9 cellular contexts compared by ENCODE assay signal in genomic region chr5:83721878-83722779, GRCh38. TPM values are rescaled to one million over a fixed set of nuclear protein-coding genes. Genes with fewer than 3 reads are reported as not detected.
DNase-seq lines count a peak whose midpoint lies in the region; ATAC-seq and TF ChIP-seq lines count a peak whose summit lies in the region.
"Had no signal": no experiment of that assay in that cellular context is flagged by ENCODE, and none has a peak within 500 bp of the region (broad histone marks: within the 10 kb centered on the region; RNA-seq: fewer than 3 reads in every experiment).

No MANE protein-coding gene starts in this region.

- H3K27ac ChIP-seq in Panc1 (ENCODE audit: low read length) = no peak overlapping the region
- peak overlapping the region; percentile 69 to 72 for H3K27ac ChIP-seq in coronary artery

- CTCF ChIA-PET in Panc1 (lab: Charles Lee) = no interaction called here

- H3K27me3 Mint-ChIP-seq in stimulated activated naive CD8-positive, alpha-beta T cell treated with anti-CD3 and anti-CD28 coated beads, Interleukin-15, Interleukin-2, amounts not matched to agents 100 ng/mL and 50 ng/mL, for 24 hours = peaks cover 75% of the 10 kb centered on the region

- in situ Hi-C loops in Panc1 (cut with HindIII; ENCODE audit: low pct_unique_long_range_greater_than_20kb, low sequenced_read_pairs) = no loop called here

- H3K4me3 ChIP-seq in Panc1 (ENCODE audit: low read depth in 2 of 2, low read length in 2 of 2) (peak overlapping the region; percentile 44 to 53), coronary artery (peak overlapping the region; percentile 75)

- H3K4me3 Mint-ChIP-seq in stimulated activated naive CD8-positive, alpha-beta T cell treated with anti-CD3 and anti-CD28 coated beads, Interleukin-15, Interleukin-2, amounts not matched to agents 100 ng/mL and 50 ng/mL, for 24 hours = peak overlapping the region; percentile 63

- peak in 12 of 14 donors; percentile 3 to 58 (median 40) for DNase-seq in C1 segment of cervical spinal cord (lab: John Stamatoyannopoulos, UW)
- no peak for DNase-seq in Panc1 (ENCODE audit: low read depth, low spot score)
- peak; percentile 79 for DNase-seq in coronary artery (ENCODE audit: low spot score)
- DNase-seq in left lobe of liver (ENCODE audit: low spot score) = no peak

- no peak overlapping the region for H3K27ac Mint-ChIP-seq in stimulated activated naive CD8-positive, alpha-beta T cell treated with anti-CD3 and anti-CD28 coated beads, Interleukin-15, Interleukin-2, amounts not matched to agents 100 ng/mL and 50 ng/mL, for 24 hours

- intact Hi-C loops in Panc1 (cut with micrococcal nuclease; ENCODE audit: unreplicated experiment) = loop anchor here (5.0 kb wide), 1 partner anchor 655 kb away; no protein-coding TSS in a partner anchor

- H3K9me3 ChIP-seq in Panc1 (ENCODE audit: control insufficient read depth, insufficient read depth, low read depth, low read length) = no peaks in the 10 kb centered on the region

- no peaks in the 10 kb centered on the region for H3K36me3 ChIP-seq in Panc1 (ENCODE audit: control insufficient read depth, insufficient read depth, low read length)

- H3K4me1 Mint-ChIP-seq in stimulated activated naive CD8-positive, alpha-beta T cell treated with anti-CD3 and anti-CD28 coated beads, Interleukin-15, Interleukin-2, amounts not matched to agents 100 ng/mL and 50 ng/mL, for 24 hours (ENCODE audit: low read depth) = peaks cover 8% of the 10 kb centered on the region

- POLR2A ChIA-PET in Panc1 (lab: Charles Lee) = no interaction called here

- H3K9me3 Mint-ChIP-seq in stimulated activated naive CD8-positive, alpha-beta T cell treated with anti-CD3 and anti-CD28 coated beads, Interleukin-15, Interleukin-2, amounts not matched to agents 100 ng/mL and 50 ng/mL, for 24 hours = no peaks in the 10 kb centered on the region

- peak; percentile 75 for TF ChIP-seq CTCF in Panc1 (IDR thresholded peaks at IDR 0.05)
- peak; percentile 31 for TF ChIP-seq CTCF in coronary artery (IDR thresholded peaks at IDR 0.05)

- BruUV-seq in Panc1 (replicated peaks; lab: Mats Ljungman, UMichigan) = no TSS peak

- no peaks in the 10 kb centered on the region for H3K36me3 Mint-ChIP-seq in stimulated activated naive CD8-positive, alpha-beta T cell treated with anti-CD3 and anti-CD28 coated beads, Interleukin-15, Interleukin-2, amounts not matched to agents 100 ng/mL and 50 ng/mL, for 24 hours (ENCODE audit: low read depth)

- peak; percentile 61 for ATAC-seq in GM18868 (IDR thresholded peaks at IDR 0.05; ENCODE audit: unreplicated experiment)
- peak; percentile 60 for ATAC-seq in HG03460 (IDR thresholded peaks at IDR 0.05; ENCODE audit: unreplicated experiment)
- ATAC-seq in Panc1 = peak; percentile 96
- peak; percentile 65 for ATAC-seq in left lobe of liver
- ATAC-seq in GM21381 (IDR thresholded peaks at IDR 0.05; ENCODE audit: unreplicated experiment) = no peak

- peaks cover 6% of the 10 kb centered on the region; the same call in 1 of the 2 replicates for H3K4me1 ChIP-seq in Panc1 (ENCODE audit: control insufficient read depth, insufficient read depth, low read length)

- peaks cover 12% of the 10 kb centered on the region for H3K27me3 ChIP-seq in Panc1 (ENCODE audit: control insufficient read depth, insufficient read depth, low read length)

RNA-seq across cellular contexts. Expression of gene HAPLN1, which starts 1.5 kb away (rescaled TPM):
- 0.13 TPM for total RNA-seq in Panc1 (2021; ENCODE audit: unreplicated experiment)
- 0.36 TPM for polyA plus RNA-seq in Panc1 (2012; ENCODE audit: insufficient read length)
- total RNA-seq in left lobe of liver = not detected
- total RNA-seq: T-helper 1 cell treated with Interleukin-12 subunit alpha and Interleukin-12 subunit beta and Interleukin-4 antibody, amounts not matched to agents 30 ng/mL and 1 ng/mL, for 36 hours had no signal

Comparison
In these comparisons a context has a peak if more than half of its experiments do, and no peak if none do; other contexts are left out.
1. DNase-seq: peak in C1 segment of cervical spinal cord (12 of 14) and coronary artery (single experiment); none in Panc1 (single experiment) and left lobe of liver (single experiment).